ENCODE assay signal across 21 cellular contexts in the genomic region with DNA sequence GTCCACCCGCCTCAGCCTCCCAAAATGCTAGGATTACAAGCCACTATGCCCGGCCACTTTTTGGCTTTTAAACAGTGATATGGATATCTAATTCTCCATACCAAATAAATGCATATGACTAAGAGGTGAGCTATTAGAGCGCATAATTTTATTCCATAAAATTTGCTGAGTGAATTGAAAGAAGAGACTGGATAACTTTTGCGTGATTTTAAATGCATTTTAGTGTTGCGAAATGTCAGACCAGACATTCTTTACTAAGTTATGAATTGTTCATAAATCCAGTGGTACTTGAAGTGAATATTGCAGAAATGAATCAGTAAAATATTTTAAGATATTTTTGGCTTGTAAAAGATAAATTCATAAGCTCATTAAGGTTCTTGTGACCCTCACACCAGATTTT. TPM values are rescaled to one million over a fixed set of nuclear protein-coding genes. Genes with fewer than 3 reads are reported as not detected.
"Had no signal": no experiment of that assay in that cellular context is flagged by ENCODE, and none has a peak within 500 bp of the region (broad histone marks: within the 10 kb centered on the region; RNA-seq: fewer than 3 reads in every experiment).

No MANE protein-coding gene starts in this region.

- H3K9me3 Mint-ChIP-seq: activated CD8-positive, alpha-beta T cell treated with anti-CD3 and anti-CD28 coated beads for 36 hours; effector memory CD8-positive, alpha-beta T cell; neural crest cell; stimulated activated naive CD8-positive, alpha-beta T cell treated with anti-CD3 and anti-CD28 coated beads, Interleukin-15, amount 100 ng/mL, for 72 hours had no signal

- H3K9me3 ChIP-seq: breast epithelium, ovary, sigmoid colon, testis, upper lobe of left lung had no signal

- H3K4me3 ChIP-seq: breast epithelium, lung, ovary, sigmoid colon, testis, upper lobe of left lung had no signal

- H3K4me3 Mint-ChIP-seq: activated CD8-positive, alpha-beta T cell treated with anti-CD3 and anti-CD28 coated beads for 36 hours; activated naive CD8-positive, alpha-beta T cell; effector memory CD8-positive, alpha-beta T cell; neural crest cell; stimulated activated naive CD8-positive, alpha-beta T cell treated with anti-CD3 and anti-CD28 coated beads, Interleukin-15, amount 100 ng/mL, for 72 hours had no signal

- H3K27me3 Mint-ChIP-seq: activated CD8-positive, alpha-beta T cell treated with anti-CD3 and anti-CD28 coated beads for 36 hours; activated naive CD8-positive, alpha-beta T cell; effector memory CD8-positive, alpha-beta T cell; stimulated activated naive CD8-positive, alpha-beta T cell treated with anti-CD3 and anti-CD28 coated beads, Interleukin-15, amount 100 ng/mL, for 72 hours had no signal

- H3K27ac ChIP-seq: breast epithelium, ovary, sigmoid colon, testis, upper lobe of left lung had no signal

- ATAC-seq: activated CD8-positive, alpha-beta T cell treated with anti-CD3 and anti-CD28 coated beads for 36 hours; effector memory CD8-positive, alpha-beta T cell; stimulated activated naive CD8-positive, alpha-beta T cell treated with anti-CD3 and anti-CD28 coated beads, Interleukin-15, amount 100 ng/mL, for 72 hours had no signal

- H3K4me1 ChIP-seq: breast epithelium, sigmoid colon, testis, upper lobe of left lung had no signal

- H3K4me1 Mint-ChIP-seq: neural crest cell; stimulated activated naive CD8-positive, alpha-beta T cell treated with anti-CD3 and anti-CD28 coated beads, Interleukin-15, amount 100 ng/mL, for 72 hours had no signal

- DNase-seq: activated CD4-positive, alpha-beta T cell treated with anti-CD3 and anti-CD28 coated beads for 4 hours; activated CD8-positive, alpha-beta T cell treated with anti-CD3 and anti-CD28 coated beads for 36 hours; activated gamma-delta T cell treated with Interleukin-2 at 50 U/mL for 16 hours; activated T-cell treated with anti-CD3 and anti-CD28 coated beads, Interleukin-2, amount 50 U/mL, for 48 hours; anterior cingulate cortex; cerebellar nuclear complex; dermis blood vessel endothelial cell; effector memory CD8-positive, alpha-beta T cell; midbrain; ovary; sigmoid colon; stimulated activated CD4-positive, alpha-beta T cell treated with anti-CD3 and anti-CD28 coated beads, Interleukin-1b, Interleukin-23, amount 100 ng/mL, for 48 hours; stimulated activated naive CD8-positive, alpha-beta T cell treated with anti-CD3 and anti-CD28 coated beads, Interleukin-15, amount 100 ng/mL, for 72 hours; T-helper 2 cell; testis; upper lobe of left lung had no signal

- H3K27ac Mint-ChIP-seq: activated CD8-positive, alpha-beta T cell treated with anti-CD3 and anti-CD28 coated beads for 36 hours; activated naive CD8-positive, alpha-beta T cell; effector memory CD8-positive, alpha-beta T cell; stimulated activated naive CD8-positive, alpha-beta T cell treated with anti-CD3 and anti-CD28 coated beads, Interleukin-15, amount 100 ng/mL, for 72 hours had no signal

- H3K36me3 ChIP-seq: breast epithelium, ovary had no signal

- H3K27me3 ChIP-seq: breast epithelium, ovary, sigmoid colon, testis, upper lobe of left lung had no signal

RNA-seq across cellular contexts. Expression of gene FAM186A, which starts 57.5 kb away (rescaled TPM):
- total RNA-seq: activated CD8-positive, alpha-beta T cell treated with anti-CD3 and anti-CD28 coated beads for 36 hours; breast epithelium; dermis blood vessel endothelial cell; lung; neural crest cell; ovary; pulmonary artery endothelial cell; sigmoid colon; upper lobe of left lung had no signal
- polyA plus RNA-seq: lung, ovary, sigmoid colon had no signal
